1 cellular context compared by ENCODE assay signal in the genomic region with DNA sequence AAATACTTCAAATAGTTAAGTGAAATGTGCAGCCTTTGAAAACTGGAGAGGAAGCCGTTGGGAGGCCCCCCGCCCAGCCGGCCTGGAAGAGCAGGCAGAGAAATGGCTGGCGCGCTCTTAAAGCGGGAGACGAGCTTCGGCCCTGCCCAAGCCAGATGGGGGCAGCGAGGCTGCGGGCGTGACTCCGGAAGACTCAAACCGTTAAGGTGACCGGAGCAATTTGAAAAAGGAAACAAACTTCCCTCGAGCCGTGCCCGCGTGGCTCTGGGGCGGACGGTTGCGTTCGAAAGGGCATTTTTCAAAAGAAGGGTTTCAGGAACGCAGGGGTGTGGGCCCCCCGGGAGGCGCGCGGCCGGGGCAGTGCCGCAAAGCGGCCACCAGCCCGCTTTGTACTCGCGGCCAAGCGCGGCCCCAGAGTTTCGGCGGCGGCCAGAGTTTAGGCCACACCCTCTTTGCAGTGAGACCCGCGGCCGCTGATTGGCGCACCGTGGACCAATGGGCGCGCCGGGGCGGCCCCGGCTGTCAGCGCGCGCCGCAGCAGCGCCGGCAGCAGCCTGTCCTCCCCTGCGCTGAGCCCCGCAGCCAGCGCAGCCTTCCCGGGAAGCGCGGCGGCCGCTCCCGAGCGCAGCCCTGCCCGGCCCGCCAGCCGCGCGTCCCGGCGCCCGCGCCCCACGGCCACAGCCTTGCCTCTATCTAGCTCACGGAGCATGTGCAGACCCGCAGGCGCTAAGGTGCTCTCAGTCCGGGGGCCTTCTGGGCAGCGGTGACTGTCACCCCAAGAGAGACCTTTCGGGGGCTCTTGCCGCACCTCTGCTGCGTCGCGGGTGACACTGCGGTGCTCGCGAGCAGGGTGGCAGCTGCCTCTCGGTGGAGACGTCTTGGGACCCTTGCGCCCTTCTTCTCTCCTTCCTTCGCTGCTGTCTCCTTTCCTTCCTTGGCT.
TF ChIP-seq lines count a peak whose summit lies in the region.

A gene with protein sequence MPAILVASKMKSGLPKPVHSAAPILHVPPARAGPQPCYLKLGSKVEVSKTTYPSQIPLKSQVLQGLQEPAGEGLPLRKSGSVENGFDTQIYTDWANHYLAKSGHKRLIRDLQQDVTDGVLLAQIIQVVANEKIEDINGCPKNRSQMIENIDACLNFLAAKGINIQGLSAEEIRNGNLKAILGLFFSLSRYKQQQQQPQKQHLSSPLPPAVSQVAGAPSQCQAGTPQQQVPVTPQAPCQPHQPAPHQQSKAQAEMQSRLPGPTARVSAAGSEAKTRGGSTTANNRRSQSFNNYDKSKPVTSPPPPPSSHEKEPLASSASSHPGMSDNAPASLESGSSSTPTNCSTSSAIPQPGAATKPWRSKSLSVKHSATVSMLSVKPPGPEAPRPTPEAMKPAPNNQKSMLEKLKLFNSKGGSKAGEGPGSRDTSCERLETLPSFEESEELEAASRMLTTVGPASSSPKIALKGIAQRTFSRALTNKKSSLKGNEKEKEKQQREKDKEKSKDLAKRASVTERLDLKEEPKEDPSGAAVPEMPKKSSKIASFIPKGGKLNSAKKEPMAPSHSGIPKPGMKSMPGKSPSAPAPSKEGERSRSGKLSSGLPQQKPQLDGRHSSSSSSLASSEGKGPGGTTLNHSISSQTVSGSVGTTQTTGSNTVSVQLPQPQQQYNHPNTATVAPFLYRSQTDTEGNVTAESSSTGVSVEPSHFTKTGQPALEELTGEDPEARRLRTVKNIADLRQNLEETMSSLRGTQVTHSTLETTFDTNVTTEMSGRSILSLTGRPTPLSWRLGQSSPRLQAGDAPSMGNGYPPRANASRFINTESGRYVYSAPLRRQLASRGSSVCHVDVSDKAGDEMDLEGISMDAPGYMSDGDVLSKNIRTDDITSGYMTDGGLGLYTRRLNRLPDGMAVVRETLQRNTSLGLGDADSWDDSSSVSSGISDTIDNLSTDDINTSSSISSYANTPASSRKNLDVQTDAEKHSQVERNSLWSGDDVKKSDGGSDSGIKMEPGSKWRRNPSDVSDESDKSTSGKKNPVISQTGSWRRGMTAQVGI (N-terminal part only) (plus strand): TSS at position 557 of the 940 bp plus-strand sequence. CDS start 859 bp downstream, outside the sequence.

TF ChIP-seq in HepG2, 621 proteins besides CTCF, POLR2A, EP300 and RAD21 (continued from another document):
- TF ChIP-seq ZNF44 (CRISPR knock-in tag; IDR thresholded peaks at IDR 0.05): no peak
- TF ChIP-seq RXRA (CRISPR knock-in tag; IDR thresholded peaks at IDR 0.05): 0 out of 2 replicates have a peak, but pooled peaks have one; percentile 14
- TF ChIP-seq LCORL (IDR thresholded peaks at IDR 0.05): no peak
- TF ChIP-seq LCORL (CRISPR knock-in tag; IDR thresholded peaks at IDR 0.05): no peak
- peak; percentile 52; the same call in 1 of the 2 replicates for TF ChIP-seq ZNF501 (CRISPR knock-in tag; IDR thresholded peaks at IDR 0.05)
- TF ChIP-seq, protein P1, sequence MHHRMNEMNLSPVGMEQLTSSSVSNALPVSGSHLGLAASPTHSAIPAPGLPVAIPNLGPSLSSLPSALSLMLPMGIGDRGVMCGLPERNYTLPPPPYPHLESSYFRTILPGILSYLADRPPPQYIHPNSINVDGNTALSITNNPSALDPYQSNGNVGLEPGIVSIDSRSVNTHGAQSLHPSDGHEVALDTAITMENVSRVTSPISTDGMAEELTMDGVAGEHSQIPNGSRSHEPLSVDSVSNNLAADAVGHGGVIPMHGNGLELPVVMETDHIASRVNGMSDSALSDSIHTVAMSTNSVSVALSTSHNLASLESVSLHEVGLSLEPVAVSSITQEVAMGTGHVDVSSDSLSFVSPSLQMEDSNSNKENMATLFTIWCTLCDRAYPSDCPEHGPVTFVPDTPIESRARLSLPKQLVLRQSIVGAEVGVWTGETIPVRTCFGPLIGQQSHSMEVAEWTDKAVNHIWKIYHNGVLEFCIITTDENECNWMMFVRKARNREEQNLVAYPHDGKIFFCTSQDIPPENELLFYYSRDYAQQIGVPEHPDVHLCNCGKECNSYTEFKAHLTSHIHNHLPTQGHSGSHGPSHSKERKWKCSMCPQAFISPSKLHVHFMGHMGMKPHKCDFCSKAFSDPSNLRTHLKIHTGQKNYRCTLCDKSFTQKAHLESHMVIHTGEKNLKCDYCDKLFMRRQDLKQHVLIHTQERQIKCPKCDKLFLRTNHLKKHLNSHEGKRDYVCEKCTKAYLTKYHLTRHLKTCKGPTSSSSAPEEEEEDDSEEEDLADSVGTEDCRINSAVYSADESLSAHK (CRISPR knock-in tag; IDR thresholded peaks at IDR 0.05; ENCODE audit: borderline replicate concordance): no peak
- TF ChIP-seq, protein P2, sequence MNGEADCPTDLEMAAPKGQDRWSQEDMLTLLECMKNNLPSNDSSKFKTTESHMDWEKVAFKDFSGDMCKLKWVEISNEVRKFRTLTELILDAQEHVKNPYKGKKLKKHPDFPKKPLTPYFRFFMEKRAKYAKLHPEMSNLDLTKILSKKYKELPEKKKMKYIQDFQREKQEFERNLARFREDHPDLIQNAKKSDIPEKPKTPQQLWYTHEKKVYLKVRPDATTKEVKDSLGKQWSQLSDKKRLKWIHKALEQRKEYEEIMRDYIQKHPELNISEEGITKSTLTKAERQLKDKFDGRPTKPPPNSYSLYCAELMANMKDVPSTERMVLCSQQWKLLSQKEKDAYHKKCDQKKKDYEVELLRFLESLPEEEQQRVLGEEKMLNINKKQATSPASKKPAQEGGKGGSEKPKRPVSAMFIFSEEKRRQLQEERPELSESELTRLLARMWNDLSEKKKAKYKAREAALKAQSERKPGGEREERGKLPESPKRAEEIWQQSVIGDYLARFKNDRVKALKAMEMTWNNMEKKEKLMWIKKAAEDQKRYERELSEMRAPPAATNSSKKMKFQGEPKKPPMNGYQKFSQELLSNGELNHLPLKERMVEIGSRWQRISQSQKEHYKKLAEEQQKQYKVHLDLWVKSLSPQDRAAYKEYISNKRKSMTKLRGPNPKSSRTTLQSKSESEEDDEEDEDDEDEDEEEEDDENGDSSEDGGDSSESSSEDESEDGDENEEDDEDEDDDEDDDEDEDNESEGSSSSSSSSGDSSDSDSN (CRISPR knock-in tag; IDR thresholded peaks at IDR 0.05): peak; percentile 33; the same call in 1 of the 2 replicates
- TF ChIP-seq GABPB1 (CRISPR knock-in tag; IDR thresholded peaks at IDR 0.05): peak; percentile 70; the same call in 1 of the 2 replicates
- TF ChIP-seq ARNT2 (CRISPR knock-in tag; IDR thresholded peaks at IDR 0.05; ENCODE audit: low read depth): peak; percentile 72; the same call in 1 of the 2 replicates
- TF ChIP-seq ZMYM2 (CRISPR knock-in tag; IDR thresholded peaks at IDR 0.05): peak; percentile 17; the same call in 1 of the 2 replicates
- TF ChIP-seq, protein P3, sequence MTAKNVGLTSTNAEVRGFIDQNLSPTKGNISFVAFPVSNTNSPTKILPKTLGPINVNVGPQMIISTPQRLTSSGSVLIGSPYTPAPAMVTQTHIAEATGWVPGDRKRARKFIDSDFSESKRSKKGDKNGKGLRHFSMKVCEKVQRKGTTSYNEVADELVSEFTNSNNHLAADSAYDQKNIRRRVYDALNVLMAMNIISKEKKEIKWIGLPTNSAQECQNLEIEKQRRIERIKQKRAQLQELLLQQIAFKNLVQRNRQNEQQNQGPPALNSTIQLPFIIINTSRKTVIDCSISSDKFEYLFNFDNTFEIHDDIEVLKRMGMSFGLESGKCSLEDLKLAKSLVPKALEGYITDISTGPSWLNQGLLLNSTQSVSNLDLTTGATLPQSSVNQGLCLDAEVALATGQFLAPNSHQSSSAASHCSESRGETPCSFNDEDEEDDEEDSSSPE (CRISPR knock-in tag; IDR thresholded peaks at IDR 0.05): peak; percentile 72
- TF ChIP-seq MBD4 (IDR thresholded peaks at IDR 0.05; ENCODE audit: borderline replicate concordance, low read length): no peak
- peak; percentile 23; the same call in 1 of the 2 replicates for TF ChIP-seq HOXA3 (CRISPR knock-in tag; IDR thresholded peaks at IDR 0.05)
- TF ChIP-seq, protein P4, sequence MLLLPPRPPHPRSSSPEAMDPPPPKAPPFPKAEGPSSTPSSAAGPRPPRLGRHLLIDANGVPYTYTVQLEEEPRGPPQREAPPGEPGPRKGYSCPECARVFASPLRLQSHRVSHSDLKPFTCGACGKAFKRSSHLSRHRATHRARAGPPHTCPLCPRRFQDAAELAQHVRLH (CRISPR knock-in tag; IDR thresholded peaks at IDR 0.05; ENCODE audit: borderline replicate concordance, low read depth): peak; percentile 50; the same call in 1 of the 2 replicates
- TF ChIP-seq, protein P5, sequence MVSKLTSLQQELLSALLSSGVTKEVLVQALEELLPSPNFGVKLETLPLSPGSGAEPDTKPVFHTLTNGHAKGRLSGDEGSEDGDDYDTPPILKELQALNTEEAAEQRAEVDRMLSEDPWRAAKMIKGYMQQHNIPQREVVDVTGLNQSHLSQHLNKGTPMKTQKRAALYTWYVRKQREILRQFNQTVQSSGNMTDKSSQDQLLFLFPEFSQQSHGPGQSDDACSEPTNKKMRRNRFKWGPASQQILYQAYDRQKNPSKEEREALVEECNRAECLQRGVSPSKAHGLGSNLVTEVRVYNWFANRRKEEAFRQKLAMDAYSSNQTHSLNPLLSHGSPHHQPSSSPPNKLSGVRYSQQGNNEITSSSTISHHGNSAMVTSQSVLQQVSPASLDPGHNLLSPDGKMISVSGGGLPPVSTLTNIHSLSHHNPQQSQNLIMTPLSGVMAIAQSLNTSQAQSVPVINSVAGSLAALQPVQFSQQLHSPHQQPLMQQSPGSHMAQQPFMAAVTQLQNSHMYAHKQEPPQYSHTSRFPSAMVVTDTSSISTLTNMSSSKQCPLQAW (CRISPR knock-in tag; IDR thresholded peaks at IDR 0.05): peak; percentile 34; the same call in 1 of the 2 replicates
- TF ChIP-seq, protein P6, sequence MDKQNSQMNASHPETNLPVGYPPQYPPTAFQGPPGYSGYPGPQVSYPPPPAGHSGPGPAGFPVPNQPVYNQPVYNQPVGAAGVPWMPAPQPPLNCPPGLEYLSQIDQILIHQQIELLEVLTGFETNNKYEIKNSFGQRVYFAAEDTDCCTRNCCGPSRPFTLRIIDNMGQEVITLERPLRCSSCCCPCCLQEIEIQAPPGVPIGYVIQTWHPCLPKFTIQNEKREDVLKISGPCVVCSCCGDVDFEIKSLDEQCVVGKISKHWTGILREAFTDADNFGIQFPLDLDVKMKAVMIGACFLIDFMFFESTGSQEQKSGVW (CRISPR knock-in tag; IDR thresholded peaks at IDR 0.05; ENCODE audit: borderline replicate concordance): no peak
- no peak for TF ChIP-seq ZNF674 (CRISPR knock-in tag; IDR thresholded peaks at IDR 0.05; ENCODE audit: low read depth)
- TF ChIP-seq, protein P7, sequence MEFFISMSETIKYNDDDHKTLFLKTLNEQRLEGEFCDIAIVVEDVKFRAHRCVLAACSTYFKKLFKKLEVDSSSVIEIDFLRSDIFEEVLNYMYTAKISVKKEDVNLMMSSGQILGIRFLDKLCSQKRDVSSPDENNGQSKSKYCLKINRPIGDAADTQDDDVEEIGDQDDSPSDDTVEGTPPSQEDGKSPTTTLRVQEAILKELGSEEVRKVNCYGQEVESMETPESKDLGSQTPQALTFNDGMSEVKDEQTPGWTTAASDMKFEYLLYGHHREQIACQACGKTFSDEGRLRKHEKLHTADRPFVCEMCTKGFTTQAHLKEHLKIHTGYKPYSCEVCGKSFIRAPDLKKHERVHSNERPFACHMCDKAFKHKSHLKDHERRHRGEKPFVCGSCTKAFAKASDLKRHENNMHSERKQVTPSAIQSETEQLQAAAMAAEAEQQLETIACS (CRISPR knock-in tag; IDR thresholded peaks at IDR 0.05): peak; percentile 61
TF ChIP-seq in HepG2: peak in this region for 66.
